16 cellular contexts compared by ENCODE assay signal in genomic region chr2:175432021-175432420, GRCh38.
A peak's percentile ranks its signal among the peaks of the same experiment; 100 is the strongest.
DNase-seq lines count a peak whose midpoint lies in the region; ATAC-seq lines count a peak whose summit lies in the region.
"Had no signal": no experiment of that assay in that cellular context is flagged by ENCODE, and none has a peak within 500 bp of the region (broad histone marks: within the 10 kb centered on the region; RNA-seq: fewer than 3 reads in every experiment).

No MANE protein-coding gene starts in this region.

- no CpG with 5 or more reads among the region's 5 CpGs for WGBS in trophoblast cell (ENCODE audit: extremely low coverage, insufficient coverage, insufficient read length)

- no peak overlapping the region for H4K8ac ChIP-seq in trophoblast cell (ENCODE audit: low read depth, low read length)

- H3K79me1 ChIP-seq in trophoblast cell (ENCODE audit: low read length): peaks cover 3% of the 10 kb centered on the region

- no peaks in the 10 kb centered on the region for H3K27me3 Mint-ChIP-seq in activated naive CD4-positive, alpha-beta T cell treated with anti-CD3 and anti-CD28 coated beads for 36 hours (ENCODE audit: low read depth)
- H3K27me3 Mint-ChIP-seq: dendritic cell treated with granulocyte-macrophage colony-stimulating factor and Interleukin-4, amounts not matched to agents 40 ng/mL and 50 ng/mL, for 4 days; stimulated activated naive B cell treated with anti-CD40 and anti-IgM and Interleukin-4, amounts not matched to agents 10 μg/mL and 1 μg/mL and 100 μg/mL, for 72 hours had no signal

- no peak overlapping the region for H2BK12ac ChIP-seq in trophoblast cell (ENCODE audit: low read length)

- H3K27ac Mint-ChIP-seq in activated naive CD4-positive, alpha-beta T cell treated with anti-CD3 and anti-CD28 coated beads for 36 hours: no peak overlapping the region
- H3K27ac Mint-ChIP-seq: dendritic cell treated with granulocyte-macrophage colony-stimulating factor and Interleukin-4, amounts not matched to agents 40 ng/mL and 50 ng/mL, for 4 days; stimulated activated naive B cell treated with anti-CD40 and anti-IgM and Interleukin-4, amounts not matched to agents 10 μg/mL and 1 μg/mL and 100 μg/mL, for 72 hours had no signal

- peak; percentile 53 for DNase-seq in NCI-H1105 (lab: John Stamatoyannopoulos, UW)
- peak; percentile 83 for DNase-seq in NCI-H2107 treated with DMSO at 0.1 percent for 48 hours (lab: John Stamatoyannopoulos, UW; ENCODE audit: unreplicated experiment)
- DNase-seq in SK-N-MC (ENCODE audit: low read depth, low spot score): no peak
- no peak for DNase-seq in trophoblast cell
- DNase-seq in left lobe of liver (ENCODE audit: low spot score): no peak
- DNase-seq in activated naive CD4-positive, alpha-beta T cell treated with anti-CD3 and anti-CD28 coated beads for 36 hours: no peak
- DNase-seq: AML-193; H7; midbrain; occipital lobe; PC-3; stimulated activated naive B cell treated with anti-CD40 and anti-IgM and Interleukin-4, amounts not matched to agents 10 μg/mL and 1 μg/mL and 100 μg/mL, for 72 hours had no signal

- no peak overlapping the region for H2BK5ac ChIP-seq in trophoblast cell (ENCODE audit: low read depth, low read length, poor library complexity)

- H3K4me3 ChIP-seq in SK-N-MC: peak overlapping the region; percentile 60
- H3K4me3 ChIP-seq in trophoblast cell (ENCODE audit: low read depth, low read length): no peak overlapping the region

- H3K36me3 ChIP-seq in SK-N-MC (ENCODE audit: insufficient read depth, low read length): no peaks in the 10 kb centered on the region
- no peaks in the 10 kb centered on the region for H3K36me3 ChIP-seq in trophoblast cell (ENCODE audit: control insufficient read depth in 1 of 2, insufficient read depth in 2 of 2, low read length in 2 of 2)

- H4K12ac ChIP-seq in trophoblast cell (ENCODE audit: low read depth, low read length): no peak overlapping the region

- H3K18ac ChIP-seq in trophoblast cell (ENCODE audit: low read length): no peak overlapping the region

- H3K4me2 ChIP-seq in trophoblast cell (ENCODE audit: low read length): no peak overlapping the region

- H2AK5ac ChIP-seq in trophoblast cell (ENCODE audit: low read length): no peak overlapping the region

- no peak for ATAC-seq in HG02970 (IDR thresholded peaks at IDR 0.05; ENCODE audit: low FRiP score, unreplicated experiment)
- ATAC-seq in left lobe of liver: no peak
- ATAC-seq in HG03108 (IDR thresholded peaks at IDR 0.05; ENCODE audit: unreplicated experiment): no peak
- ATAC-seq: esophagus mucosa; PC-3; stimulated activated naive B cell treated with anti-CD40 and anti-IgM and Interleukin-4, amounts not matched to agents 10 μg/mL and 1 μg/mL and 100 μg/mL, for 72 hours had no signal

- H3K9ac ChIP-seq in SK-N-MC (ENCODE audit: insufficient read length): no peak overlapping the region
- no peak overlapping the region for H3K9ac ChIP-seq in trophoblast cell (ENCODE audit: low read length)

- H3K9me3 ChIP-seq in SK-N-MC (ENCODE audit: low read depth, low read length) (no peaks in the 10 kb centered on the region; the same call in 1 of the 2 replicates), trophoblast cell (ENCODE audit: insufficient read depth, low read depth, low read length) (no peaks in the 10 kb centered on the region)

- H3K23ac ChIP-seq in trophoblast cell (ENCODE audit: low read length): no peak overlapping the region

- no peak overlapping the region for H2BK120ac ChIP-seq in trophoblast cell (ENCODE audit: insufficient read depth, low read length, poor library complexity)

- H3K27ac ChIP-seq in SK-N-MC (peak overlapping the region; percentile 58; the same call in 1 of the 2 replicates), trophoblast cell (ENCODE audit: low read depth, low read length) (peak overlapping the region; percentile 3)

- H3K4me1 Mint-ChIP-seq in activated naive CD4-positive, alpha-beta T cell treated with anti-CD3 and anti-CD28 coated beads for 36 hours (ENCODE audit: low read depth): no peaks in the 10 kb centered on the region
- H3K4me1 Mint-ChIP-seq: stimulated activated naive B cell treated with anti-CD40 and anti-IgM and Interleukin-4, amounts not matched to agents 10 μg/mL and 1 μg/mL and 100 μg/mL, for 72 hours had no signal

- no peak overlapping the region for H2AFZ ChIP-seq in trophoblast cell (ENCODE audit: insufficient read depth, low read length, poor library complexity)

- intact Hi-C loops in activated naive CD4-positive, alpha-beta T cell treated with anti-CD3 and anti-CD28 coated beads for 36 hours (cut with micrococcal nuclease): no loop called here

- no peak overlapping the region for H4K91ac ChIP-seq in trophoblast cell (ENCODE audit: low read depth, low read length)

- no peak overlapping the region for H3K4ac ChIP-seq in trophoblast cell (ENCODE audit: low read depth, low read length)

- H3K9me3 Mint-ChIP-seq in activated naive CD4-positive, alpha-beta T cell treated with anti-CD3 and anti-CD28 coated beads for 36 hours: peaks cover 4% of the 10 kb centered on the region

- no peak overlapping the region for H3K14ac ChIP-seq in trophoblast cell (ENCODE audit: low read length)

- no peaks in the 10 kb centered on the region for H3K36me3 Mint-ChIP-seq in activated naive CD4-positive, alpha-beta T cell treated with anti-CD3 and anti-CD28 coated beads for 36 hours (ENCODE audit: low read depth)
- H3K36me3 Mint-ChIP-seq: stimulated activated naive B cell treated with anti-CD40 and anti-IgM and Interleukin-4, amounts not matched to agents 10 μg/mL and 1 μg/mL and 100 μg/mL, for 72 hours had no signal

- H3K4me3 Mint-ChIP-seq in activated naive CD4-positive, alpha-beta T cell treated with anti-CD3 and anti-CD28 coated beads for 36 hours: no peak overlapping the region
- H3K4me3 Mint-ChIP-seq: dendritic cell treated with granulocyte-macrophage colony-stimulating factor and Interleukin-4, amounts not matched to agents 40 ng/mL and 50 ng/mL, for 4 days; stimulated activated naive B cell treated with anti-CD40 and anti-IgM and Interleukin-4, amounts not matched to agents 10 μg/mL and 1 μg/mL and 100 μg/mL, for 72 hours had no signal

- CTCF ChIA-PET in activated naive CD4-positive, alpha-beta T cell treated with anti-CD3 and anti-CD28 coated beads for 36 hours (lab: Charles Lee): interaction anchor here (0.6 kb wide), 1 partner anchor 155 kb away, joined by 3 read pairs; no protein-coding TSS in a partner anchor

- H3K27me3 ChIP-seq in trophoblast cell (ENCODE audit: insufficient read depth, low read length): no peaks in the 10 kb centered on the region

- peaks cover 3 to 5% of the 10 kb centered on the region in 2 experiments for H3K4me1 ChIP-seq in trophoblast cell (ENCODE audit: control insufficient read depth in 1 of 2, insufficient read depth in 2 of 2, low read length in 2 of 2)

- no peaks in the 10 kb centered on the region for H3K79me2 ChIP-seq in trophoblast cell (ENCODE audit: control insufficient read depth, insufficient read depth, low read length, poor library complexity)

Comparison
In these comparisons a context has a peak if more than half of its experiments do, and no peak if none do; other contexts are left out.
1. DNase-seq: peak in NCI-H1105 (single experiment) and NCI-H2107 treated with DMSO at 0.1 percent for 48 hours (single experiment); none in SK-N-MC (single experiment), trophoblast cell (0 of 2), left lobe of liver (single experiment) and activated naive CD4-positive, alpha-beta T cell treated with anti-CD3 and anti-CD28 coated beads for 36 hours (single experiment).